Comparison of ENCODE assay signal across 14 cellular contexts in the genomic region with DNA sequence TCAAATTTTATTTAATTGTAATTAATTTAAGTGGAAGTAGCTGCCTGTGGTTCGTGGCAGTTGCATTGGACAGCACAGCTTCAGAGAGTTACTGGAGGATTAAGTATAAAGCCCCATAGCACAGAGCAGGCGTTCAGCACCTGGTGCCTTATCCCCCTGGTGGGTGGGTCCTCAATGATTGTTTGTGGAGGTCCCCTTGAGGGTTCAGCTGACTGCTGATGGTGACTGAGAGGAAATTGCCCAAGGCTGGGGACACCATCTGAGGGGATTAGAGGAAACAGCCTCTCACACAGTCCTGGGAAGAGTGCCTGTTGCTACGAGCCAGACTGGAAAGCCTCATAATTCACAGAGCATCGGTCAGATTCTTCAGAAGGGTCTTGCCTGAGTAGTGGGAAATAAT.
A peak's percentile ranks its signal among the peaks of the same experiment; 100 is the strongest.
DNase-seq lines count a peak whose midpoint lies in the region; ATAC-seq and TF ChIP-seq lines count a peak whose summit lies in the region.
"Had no signal": no experiment of that assay in that cellular context is flagged by ENCODE, and none has a peak within 500 bp of the region (broad histone marks: within the 10 kb centered on the region; RNA-seq: fewer than 3 reads in every experiment).

No MANE protein-coding gene starts in this region.

- ATAC-seq in HG03432 (IDR thresholded peaks at IDR 0.05; ENCODE audit: unreplicated experiment): no peak
- ATAC-seq: A549 had no signal

- H3K27ac ChIP-seq in coronary artery (no peak overlapping the region), RWPE1 (no peak overlapping the region)
- H3K27ac ChIP-seq: 22Rv1, A549, GM23248 had no signal

- peak; percentile 9 for DNase-seq in NCI-H345 treated with DMSO at 0.1 percent for 48 hours (lab: John Stamatoyannopoulos, UW; ENCODE audit: unreplicated experiment)
- DNase-seq in NCI-H345 (lab: John Stamatoyannopoulos, UW): no peak
- DNase-seq in NCI-H524 (lab: John Stamatoyannopoulos, UW): peak; percentile 82 to 90
- peak; percentile 35 for DNase-seq in NCI-H82 treated with DMSO at 0.1 percent for 48 hours (lab: John Stamatoyannopoulos, UW; ENCODE audit: unreplicated experiment)
- DNase-seq in coronary artery (ENCODE audit: low spot score): no peak
- no peak for DNase-seq in RWPE1 (ENCODE audit: low spot score)
- DNase-seq: AML-193; CD8-positive, alpha-beta memory T cell; COR-L47; GM23248 had no signal

- H3K4me3 ChIP-seq in coronary artery: no peak overlapping the region
- H3K4me3 ChIP-seq: A549, GM23248, HAP-1 had no signal

- CTCF ChIA-PET in RWPE1 (lab: Yijun Ruan, JAX): no interaction called here

- TF ChIP-seq CTCF in coronary artery (IDR thresholded peaks at IDR 0.05): no peak
- TF ChIP-seq CTCF in RWPE1 (conservative IDR thresholded peaks at IDR 0.05; ENCODE audit: low read depth): no peak

- POLR2A ChIA-PET in RWPE1 (lab: Yijun Ruan, JAX; ENCODE audit: low non-redundant PET): no interaction called here

Comparison
In these comparisons a context has a peak if more than half of its experiments do, and no peak if none do; other contexts are left out.
1. DNase-seq: peak in NCI-H345 treated with DMSO at 0.1 percent for 48 hours (single experiment), NCI-H524 (2 of 2) and NCI-H82 treated with DMSO at 0.1 percent for 48 hours (single experiment); none in NCI-H345 (single experiment), coronary artery (single experiment) and RWPE1 (single experiment).